Comparison of ENCODE assay signal across 16 cellular contexts in genomic region chr18:47075098-47075883, GRCh38. TPM values are rescaled to one million over a fixed set of nuclear protein-coding genes. Genes with fewer than 3 reads are reported as not detected.
DNase-seq lines count a peak whose midpoint lies in the region; FAIRE-seq and TF ChIP-seq lines count a peak whose summit lies in the region.
"Had no signal": no experiment of that assay in that cellular context is flagged by ENCODE, and none has a peak within 500 bp of the region (broad histone marks: within the 10 kb centered on the region; RNA-seq: fewer than 3 reads in every experiment).

No MANE protein-coding gene starts in this region.

- H3K27ac ChIP-seq in BLaER1, result 0 out of 2 replicates have a peak overlapping the region, but pooled peaks have one; percentile 30
- H3K27ac ChIP-seq in HUES64 (ENCODE audit: low read depth, low read length), result peak overlapping the region; percentile 68
- peak overlapping the region; percentile 39 for H3K27ac ChIP-seq in keratinocyte (ENCODE audit: control insufficient read depth, insufficient read depth, low read length)
- no peak overlapping the region for H3K27ac ChIP-seq in Peyer's patch
- no peak overlapping the region for H3K27ac ChIP-seq in prostate gland
- no peak overlapping the region for H3K27ac ChIP-seq in WERI-Rb-1
- H3K27ac ChIP-seq: gastrocnemius medialis, HL-60, psoas muscle had no signal

- FAIRE-seq in keratinocyte (lab: Jason Lieb, UNC), result peak; percentile 20

- TF ChIP-seq POLR2A in Peyer's patch (IDR thresholded peaks at IDR 0.05), result no peak
- TF ChIP-seq POLR2A in prostate gland (IDR thresholded peaks at IDR 0.05), result no peak

- H3K9me1 ChIP-seq in keratinocyte (ENCODE audit: control insufficient read depth, extremely low read depth, insufficient read depth, low read length), result no peaks in the 10 kb centered on the region

- H4K20me1 ChIP-seq in BLaER1, result no peaks in the 10 kb centered on the region
- H4K20me1 ChIP-seq in keratinocyte (ENCODE audit: control insufficient read depth, extremely low read depth, insufficient read depth, low read length), result no peaks in the 10 kb centered on the region

- WGBS in HUES64, result 53% methylated on average over 13 of the region's 13 CpGs
- WGBS in prostate gland, result 40% methylated on average over 13 of the region's 13 CpGs

- intact Hi-C loops in prostate gland (cut with DNase I), result no loop called here

- no peaks in the 10 kb centered on the region for H3K27me3 ChIP-seq in BLaER1
- no peaks in the 10 kb centered on the region for H3K27me3 ChIP-seq in HUES64 (ENCODE audit: insufficient read depth, low read length)
- H3K27me3 ChIP-seq in keratinocyte (ENCODE audit: control insufficient read depth, extremely low read depth, insufficient read depth, low read length), result no peaks in the 10 kb centered on the region
- H3K27me3 ChIP-seq in Peyer's patch, result no peaks in the 10 kb centered on the region
- no peaks in the 10 kb centered on the region for H3K27me3 ChIP-seq in prostate gland (replicated peaks; ENCODE audit: insufficient read depth)
- H3K27me3 ChIP-seq in WERI-Rb-1 (ENCODE audit: insufficient read depth, low read depth, severe bottlenecking), result no peaks in the 10 kb centered on the region
- H3K27me3 ChIP-seq: gastrocnemius medialis had no signal

- TF ChIP-seq CTCF in keratinocyte (optimal IDR thresholded peaks at IDR 0.05 in 1 of 3, IDR thresholded peaks at IDR 0.05 in 1 of 3, conservative IDR thresholded peaks at IDR 0.05 in 1 of 3; ENCODE audit: extremely low read depth in 1 of 3, insufficient read depth in 2 of 3, low read length in 3 of 3) (no peak), Peyer's patch (IDR thresholded peaks at IDR 0.05) (no peak), prostate gland (IDR thresholded peaks at IDR 0.05) (no peak), WERI-Rb-1 (IDR thresholded peaks at IDR 0.05; ENCODE audit: low read depth, low read length) (no peak)

- H3K4me1 ChIP-seq in BLaER1 (peaks cover 10% of the 10 kb centered on the region), HUES64 (ENCODE audit: insufficient read depth, low read length) (peaks cover 21% of the 10 kb centered on the region), keratinocyte (ENCODE audit: control insufficient read depth, extremely low read depth, insufficient read depth, low read length) (peaks cover 5% of the 10 kb centered on the region), Peyer's patch (no peaks in the 10 kb centered on the region), prostate gland (replicated peaks) (no peaks in the 10 kb centered on the region)
- H3K4me1 ChIP-seq: gastrocnemius medialis, psoas muscle had no signal

- H3K9me3 ChIP-seq in BLaER1 (no peaks in the 10 kb centered on the region), HUES64 (ENCODE audit: insufficient read depth, low read depth, low read length) (no peaks in the 10 kb centered on the region), keratinocyte (ENCODE audit: control insufficient read depth, low read depth, low read length) (no peaks in the 10 kb centered on the region), Peyer's patch (no peaks in the 10 kb centered on the region), prostate gland (no peaks in the 10 kb centered on the region), WERI-Rb-1 (ENCODE audit: severe bottlenecking) (no peaks in the 10 kb centered on the region)
- H3K9me3 ChIP-seq: gastrocnemius medialis, psoas muscle had no signal

- dilution Hi-C loops in keratinocyte (cut with MboI; ENCODE audit: extremely low pct_ligation_motif_present, low sequenced_read_pairs), result no loop called here

- H2AFZ ChIP-seq in keratinocyte (ENCODE audit: control insufficient read depth, low read length), result peak overlapping the region; percentile 82

- no peaks in the 10 kb centered on the region for H3K79me2 ChIP-seq in keratinocyte (ENCODE audit: control insufficient read depth, insufficient read depth, low read length)

- H3K4me3 ChIP-seq in BLaER1 (no peak overlapping the region), HUES64 (ENCODE audit: low read length) (0 out of 2 replicates have a peak overlapping the region, but pooled peaks have one; percentile 7), keratinocyte (ENCODE audit: control insufficient read depth in 2 of 3, extremely low read depth in 1 of 3, insufficient read depth in 2 of 3, low read depth in 1 of 3, low read length in 3 of 3) (no peak overlapping the region), Peyer's patch (no peak overlapping the region), prostate gland (no peak overlapping the region), WERI-Rb-1 (ENCODE audit: low read depth, low read length) (no peak overlapping the region)
- H3K4me3 ChIP-seq: gastrocnemius medialis, lung, psoas muscle had no signal

- H3K9ac ChIP-seq in BLaER1 (no peak overlapping the region), HUES64 (ENCODE audit: low read depth, low read length) (peak overlapping the region; percentile 51), keratinocyte (ENCODE audit: control insufficient read depth, extremely low read depth, insufficient read depth, low read length) (peak overlapping the region; percentile 28)

- H3K36me3 ChIP-seq in BLaER1, result no peaks in the 10 kb centered on the region
- no peaks in the 10 kb centered on the region for H3K36me3 ChIP-seq in HUES64 (ENCODE audit: insufficient read depth, low read length)
- no peaks in the 10 kb centered on the region for H3K36me3 ChIP-seq in keratinocyte (ENCODE audit: control insufficient read depth in 2 of 2, extremely low read depth in 1 of 2, insufficient read depth in 2 of 2, low read length in 2 of 2)
- no peaks in the 10 kb centered on the region for H3K36me3 ChIP-seq in Peyer's patch
- no peaks in the 10 kb centered on the region for H3K36me3 ChIP-seq in prostate gland
- H3K36me3 ChIP-seq in WERI-Rb-1, result no peaks in the 10 kb centered on the region
- H3K36me3 ChIP-seq: gastrocnemius medialis had no signal

- H3K4me2 ChIP-seq in BLaER1, result peak overlapping the region; percentile 40
- peak overlapping the region; percentile 63 for H3K4me2 ChIP-seq in keratinocyte (ENCODE audit: control insufficient read depth, extremely low read depth, insufficient read depth, low read depth, low read length)

- DNase-seq in astrocyte of the hippocampus (ENCODE audit: low read depth, low spot score), result peak; percentile 7
- peak; percentile 17 for DNase-seq in keratinocyte (ENCODE audit: low read depth, low spot score)
- no peak for DNase-seq in Peyer's patch
- no peak for DNase-seq in prostate gland (ENCODE audit: low spot score)
- DNase-seq in WERI-Rb-1, result no peak
- DNase-seq in stimulated activated CD8-positive, alpha-beta memory T cell treated with anti-CD3 and anti-CD28 coated beads, Interleukin-4, amount 100 ng/mL, for 48 hours, result no peak
- DNase-seq: gastrocnemius medialis, psoas muscle, SHP77 had no signal

RNA-seq across cellular contexts. Expression of gene ELOA2, which starts 39.9 kb away (rescaled TPM):
- polyA plus RNA-seq in HUES64 (2013, experiment 1 of 2), result not detected
- not detected for polyA plus RNA-seq in HUES64 (2013, experiment 2 of 2)
- polyA plus RNA-seq in keratinocyte, result not detected in 3 replicates
- polyA plus RNA-seq in keratinocyte (2011; ENCODE audit: low read depth), result not detected
- not detected in 2 replicates for polyA plus RNA-seq in keratinocyte (2011; cell fraction: cytosol; rRNA removed)
- polyA plus RNA-seq in keratinocyte (2011; cell fraction: nucleus; rRNA removed), result not detected in 2 replicates
- not detected in 2 replicates for polyA plus RNA-seq in keratinocyte (2012; ENCODE audit: low replicate concordance)
- not detected in 3 replicates for polyA minus RNA-seq in keratinocyte
- not detected for polyA minus RNA-seq in keratinocyte (2011; cell fraction: cytosol; rRNA and poly(A)+ RNA removed)
- not detected in 2 replicates for polyA minus RNA-seq in keratinocyte (2011; cell fraction: nucleus; rRNA and poly(A)+ RNA removed)
- total RNA-seq in Peyer's patch, result not detected
- under 1 TPM in 1 of 2 donors, not detected in 1; 0.28 TPM for total RNA-seq in prostate gland
- total RNA-seq: activated T-helper 17 cell treated with anti-CD3 and anti-CD28 coated beads, Interleukin-2, amount 50 U/mL, for 72 hours; lung; subcutaneous adipose tissue had no signal
- polyA plus RNA-seq: CD14-positive monocyte, lung had no signal

Comparison
In these comparisons a context has a peak if more than half of its experiments do, and no peak if none do; other contexts are left out.
1. H3K27ac ChIP-seq: peak in BLaER1 (single experiment), HUES64 (single experiment) and keratinocyte (single experiment); none in Peyer's patch (0 of 4), prostate gland (0 of 2) and WERI-Rb-1 (single experiment).
2. DNase-seq: peak in astrocyte of the hippocampus (single experiment) and keratinocyte (single experiment); none in Peyer's patch (0 of 3), prostate gland (single experiment), WERI-Rb-1 (single experiment) and stimulated activated CD8-positive, alpha-beta memory T cell treated with anti-CD3 and anti-CD28 coated beads, Interleukin-4, amount 100 ng/mL, for 48 hours (single experiment).